1 cellular context compared by ENCODE assay signal in genomic region chr12:57093412-57094193, GRCh38.
TF ChIP-seq lines count a peak whose summit lies in the region.

No MANE protein-coding gene starts in this region.

TF ChIP-seq in K562, 482 proteins besides CTCF, POLR2A, EP300 and RAD21 (continued from another document):
- TF ChIP-seq VEZF1 (CRISPR knock-in tag; IDR thresholded peaks at IDR 0.05) (peak; percentile 80), POLR2B (IDR thresholded peaks at IDR 0.05; ENCODE audit: low read depth, partially characterized antibody) (peak; percentile 57), NFE2 (IDR thresholded peaks at IDR 0.05; ENCODE audit: low read depth) (peak; percentile 81), ZBTB7A (IDR thresholded peaks at IDR 0.05; ENCODE audit: borderline replicate concordance, control insufficient read depth, low read depth, low read length) (peak; percentile 81; the same call in 1 of the 2 replicates), CTBP1 (IDR thresholded peaks at IDR 0.05; ENCODE audit: borderline replicate concordance) (no peak), CREB1 (IDR thresholded peaks at IDR 0.05) (0 out of 2 replicates have a peak, but pooled peaks have one; percentile 33), CREB1 (CRISPR knock-in tag; IDR thresholded peaks at IDR 0.05) (no peak), SUPT5H (IDR thresholded peaks at IDR 0.05) (peak; percentile 47; the same call in 1 of the 2 replicates), SPI1 (IDR thresholded peaks at IDR 0.05; ENCODE audit: borderline replicate concordance, low read depth, low read length) (peak; percentile 46; the same call in 1 of the 2 replicates), EGR1 (conservative IDR thresholded peaks at IDR 0.05) (peak; percentile 98), TEAD4 (IDR thresholded peaks at IDR 0.05; ENCODE audit: low read length) (0 out of 2 replicates have a peak, but pooled peaks have one; percentile 6), TEAD4 (CRISPR knock-in tag; IDR thresholded peaks at IDR 0.05; ENCODE audit: borderline replicate concordance) (no peak), KDM1A (IDR thresholded peaks at IDR 0.05) (0 out of 4 replicates have a peak, but pooled peaks of 1 of the 2 experiments have one; percentile 40), ZNF740 (CRISPR knock-in tag; IDR thresholded peaks at IDR 0.05) (0 out of 2 replicates have a peak, but pooled peaks have one; percentile 19), ZNF740 (tag; IDR thresholded peaks at IDR 0.05) (no peak), POLR2G (IDR thresholded peaks at IDR 0.05; ENCODE audit: low read depth, low read length) (peak; percentile 73), HNRNPL (IDR thresholded peaks at IDR 0.05; ENCODE audit: low read depth, low read length) (0 out of 2 replicates have a peak, but pooled peaks have one; percentile 49), HDGF (IDR thresholded peaks at IDR 0.05) (peak; percentile 87), MAZ (CRISPR knock-in tag; conservative IDR thresholded peaks at IDR 0.05 in 1 of 2, IDR thresholded peaks at IDR 0.05 in 1 of 2) (peak; percentile 67 to 76)
- TF ChIP-seq, protein P1, sequence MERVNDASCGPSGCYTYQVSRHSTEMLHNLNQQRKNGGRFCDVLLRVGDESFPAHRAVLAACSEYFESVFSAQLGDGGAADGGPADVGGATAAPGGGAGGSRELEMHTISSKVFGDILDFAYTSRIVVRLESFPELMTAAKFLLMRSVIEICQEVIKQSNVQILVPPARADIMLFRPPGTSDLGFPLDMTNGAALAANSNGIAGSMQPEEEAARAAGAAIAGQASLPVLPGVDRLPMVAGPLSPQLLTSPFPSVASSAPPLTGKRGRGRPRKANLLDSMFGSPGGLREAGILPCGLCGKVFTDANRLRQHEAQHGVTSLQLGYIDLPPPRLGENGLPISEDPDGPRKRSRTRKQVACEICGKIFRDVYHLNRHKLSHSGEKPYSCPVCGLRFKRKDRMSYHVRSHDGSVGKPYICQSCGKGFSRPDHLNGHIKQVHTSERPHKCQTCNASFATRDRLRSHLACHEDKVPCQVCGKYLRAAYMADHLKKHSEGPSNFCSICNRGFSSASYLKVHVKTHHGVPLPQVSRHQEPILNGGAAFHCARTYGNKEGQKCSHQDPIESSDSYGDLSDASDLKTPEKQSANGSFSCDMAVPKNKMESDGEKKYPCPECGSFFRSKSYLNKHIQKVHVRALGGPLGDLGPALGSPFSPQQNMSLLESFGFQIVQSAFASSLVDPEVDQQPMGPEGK (CRISPR knock-in tag; IDR thresholded peaks at IDR 0.05; ENCODE audit: borderline replicate concordance) = no peak
- TF ChIP-seq, protein P2, sequence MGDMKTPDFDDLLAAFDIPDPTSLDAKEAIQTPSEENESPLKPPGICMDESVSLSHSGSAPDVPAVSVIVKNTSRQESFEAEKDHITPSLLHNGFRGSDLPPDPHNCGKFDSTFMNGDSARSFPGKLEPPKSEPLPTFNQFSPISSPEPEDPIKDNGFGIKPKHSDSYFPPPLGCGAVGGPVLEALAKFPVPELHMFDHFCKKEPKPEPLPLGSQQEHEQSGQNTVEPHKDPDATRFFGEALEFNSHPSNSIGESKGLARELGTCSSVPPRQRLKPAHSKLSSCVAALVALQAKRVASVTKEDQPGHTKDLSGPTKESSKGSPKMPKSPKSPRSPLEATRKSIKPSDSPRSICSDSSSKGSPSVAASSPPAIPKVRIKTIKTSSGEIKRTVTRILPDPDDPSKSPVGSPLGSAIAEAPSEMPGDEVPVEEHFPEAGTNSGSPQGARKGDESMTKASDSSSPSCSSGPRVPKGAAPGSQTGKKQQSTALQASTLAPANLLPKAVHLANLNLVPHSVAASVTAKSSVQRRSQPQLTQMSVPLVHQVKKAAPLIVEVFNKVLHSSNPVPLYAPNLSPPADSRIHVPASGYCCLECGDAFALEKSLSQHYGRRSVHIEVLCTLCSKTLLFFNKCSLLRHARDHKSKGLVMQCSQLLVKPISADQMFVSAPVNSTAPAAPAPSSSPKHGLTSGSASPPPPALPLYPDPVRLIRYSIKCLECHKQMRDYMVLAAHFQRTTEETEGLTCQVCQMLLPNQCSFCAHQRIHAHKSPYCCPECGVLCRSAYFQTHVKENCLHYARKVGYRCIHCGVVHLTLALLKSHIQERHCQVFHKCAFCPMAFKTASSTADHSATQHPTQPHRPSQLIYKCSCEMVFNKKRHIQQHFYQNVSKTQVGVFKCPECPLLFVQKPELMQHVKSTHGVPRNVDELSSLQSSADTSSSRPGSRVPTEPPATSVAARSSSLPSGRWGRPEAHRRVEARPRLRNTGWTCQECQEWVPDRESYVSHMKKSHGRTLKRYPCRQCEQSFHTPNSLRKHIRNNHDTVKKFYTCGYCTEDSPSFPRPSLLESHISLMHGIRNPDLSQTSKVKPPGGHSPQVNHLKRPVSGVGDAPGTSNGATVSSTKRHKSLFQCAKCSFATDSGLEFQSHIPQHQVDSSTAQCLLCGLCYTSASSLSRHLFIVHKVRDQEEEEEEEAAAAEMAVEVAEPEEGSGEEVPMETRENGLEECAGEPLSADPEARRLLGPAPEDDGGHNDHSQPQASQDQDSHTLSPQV (IDR thresholded peaks at IDR 0.05) = 0 out of 2 replicates have a peak, but pooled peaks have one; percentile 23
TF ChIP-seq in K562: peak in this region for 42.
